In genomic region chr2:112275314-112275886, GRCh38 we compare ENCODE assay signal across 1 cellular context.
A peak's percentile ranks its signal among the peaks of the same experiment; 100 is the strongest.
TF ChIP-seq lines count a peak whose summit lies in the region.

ZC3H6 (plus strand) TSS chr2:112275597; CDS start chr2:112275995, 398 bp downstream.

TF ChIP-seq in SK-N-SH treated with all-trans-retinoic acid at 6 μM for 48 hours, 23 proteins besides CTCF, POLR2A, EP300 and RAD21 (continued from another document):
- TF ChIP-seq POU6F1 (CRISPR knock-in tag; IDR thresholded peaks at IDR 0.05; ENCODE audit: borderline replicate concordance, low read depth) (peak; percentile 85; the same call in 1 of the 2 replicates), CSRNP3 (CRISPR knock-in tag; IDR thresholded peaks at IDR 0.05) (peak; percentile 15; the same call in 1 of the 2 replicates)
